8 cellular contexts compared by ENCODE assay signal in the genomic region with DNA sequence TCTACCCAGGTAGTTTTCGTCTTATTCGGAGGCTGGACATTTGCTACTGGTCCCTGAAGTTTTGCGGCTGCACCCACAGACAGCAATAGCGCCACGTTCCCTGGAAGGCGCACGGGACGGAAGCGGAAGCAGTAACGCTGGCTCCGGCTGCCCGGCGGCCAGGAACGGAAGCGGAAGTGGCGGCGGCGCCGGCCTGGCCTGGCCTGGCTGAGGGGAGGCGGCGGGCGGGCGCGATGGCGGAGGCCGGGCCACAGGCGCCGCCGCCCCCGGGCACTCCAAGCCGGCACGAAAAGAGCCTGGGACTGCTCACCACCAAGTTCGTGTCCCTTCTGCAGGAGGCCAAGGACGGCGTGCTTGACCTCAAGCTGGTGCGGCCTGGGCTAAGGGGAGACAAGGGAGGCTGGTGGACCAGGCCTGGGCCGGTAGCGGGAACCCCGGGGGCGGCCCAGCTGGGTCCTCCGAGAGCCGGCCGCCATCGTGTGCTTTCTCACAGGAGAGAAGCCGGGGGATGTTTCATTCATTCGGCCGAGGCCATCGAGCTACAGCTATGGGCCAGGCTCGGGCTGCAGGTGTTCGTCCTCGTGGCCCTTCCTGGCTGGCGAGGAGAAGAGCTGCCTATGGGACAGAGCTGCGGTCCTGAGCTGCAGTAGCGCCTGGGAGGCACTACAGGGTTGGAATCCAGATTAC. TPM values are rescaled to one million over a fixed set of nuclear protein-coding genes. Genes with fewer than 3 reads are reported as not detected.
A peak's percentile ranks its signal among the peaks of the same experiment; 100 is the strongest.
DNase-seq lines count a peak whose midpoint lies in the region; ATAC-seq, FAIRE-seq and TF ChIP-seq lines count a peak whose summit lies in the region.

TSS of gene E2F4 (plus strand) at position 161 of the 687 bp plus-strand sequence. CDS start at position 234, 73 bp downstream.

- peak; percentile 91 for ATAC-seq in HG02759 (IDR thresholded peaks at IDR 0.05; ENCODE audit: unreplicated experiment)
- ATAC-seq in T-helper 17 cell = peak; percentile 96
- peak; percentile 94 for ATAC-seq in left ventricle myocardium superior

- H3K27me3 Mint-ChIP-seq in T-helper 17 cell = no peaks in the 10 kb centered on the region

- intact Hi-C loops in left ventricle myocardium superior (cut with micrococcal nuclease) = no loop called here

- FAIRE-seq in GM12892 (lab: Jason Lieb, UNC) (peak; percentile 99), urothelium cell line (lab: Jason Lieb, UNC) (peak; percentile 97)

- peaks cover 3% of the 10 kb centered on the region for H3K9me3 ChIP-seq in T-helper 17 cell (ENCODE audit: control insufficient read depth, low read length, poor library complexity, severe bottlenecking)

- peak; percentile 84; the same call in 1 of the 2 replicates for TF ChIP-seq POLR2A in GM12892 (IDR thresholded peaks at IDR 0.05; ENCODE audit: low read depth, low read length)

- peak within 1 kb of the TSS; percentile 94 for H3K4me3 Mint-ChIP-seq in T-helper 17 cell

- H3K4me1 Mint-ChIP-seq in T-helper 17 cell = peaks cover 33% of the 10 kb centered on the region

- DNase-seq in GM12892 (ENCODE audit: insufficient read length) = peak; percentile 98
- DNase-seq in NCI-H146 (lab: John Stamatoyannopoulos, UW) = peak; percentile 77
- DNase-seq in T-helper 17 cell = peak; percentile 75 to 78 (median 77)
- DNase-seq in amygdala (lab: John Stamatoyannopoulos, UW) = peak; percentile 55 to 96 (median 86)
- peak; percentile 94 for DNase-seq in left ventricle myocardium superior
- DNase-seq in pulmonary artery endothelial cell (ENCODE audit: low read depth, low spot score) = peak; percentile 77
- DNase-seq in urothelium cell line (ENCODE audit: low spot score) = peak; percentile 96

- H3K27ac Mint-ChIP-seq in T-helper 17 cell = peak within 1 kb of the TSS; percentile 81

- H3K36me3 Mint-ChIP-seq in T-helper 17 cell (ENCODE audit: low read depth) = peaks cover 3% of the 10 kb centered on the region

RNA-seq across cellular contexts. Expression of gene E2F4, which starts in this region (rescaled TPM):
- 56.2 TPM for polyA plus RNA-seq in GM12892 (2012; ENCODE audit: missing spikeins)
- total RNA-seq in T-helper 17 cell (10 to 100 TPM; 64.6 to 75.1 TPM), left ventricle myocardium superior (35.7 TPM), pulmonary artery endothelial cell (68.3 and 82.9 TPM in 2 replicates)

Comparison
In these comparisons a context has a peak if more than half of its experiments do, and no peak if none do; other contexts are left out.
1. Peak in every context shown above with its lines: DNase-seq and ATAC-seq.